ENCODE assay signal across 8 cellular contexts in the genomic region with DNA sequence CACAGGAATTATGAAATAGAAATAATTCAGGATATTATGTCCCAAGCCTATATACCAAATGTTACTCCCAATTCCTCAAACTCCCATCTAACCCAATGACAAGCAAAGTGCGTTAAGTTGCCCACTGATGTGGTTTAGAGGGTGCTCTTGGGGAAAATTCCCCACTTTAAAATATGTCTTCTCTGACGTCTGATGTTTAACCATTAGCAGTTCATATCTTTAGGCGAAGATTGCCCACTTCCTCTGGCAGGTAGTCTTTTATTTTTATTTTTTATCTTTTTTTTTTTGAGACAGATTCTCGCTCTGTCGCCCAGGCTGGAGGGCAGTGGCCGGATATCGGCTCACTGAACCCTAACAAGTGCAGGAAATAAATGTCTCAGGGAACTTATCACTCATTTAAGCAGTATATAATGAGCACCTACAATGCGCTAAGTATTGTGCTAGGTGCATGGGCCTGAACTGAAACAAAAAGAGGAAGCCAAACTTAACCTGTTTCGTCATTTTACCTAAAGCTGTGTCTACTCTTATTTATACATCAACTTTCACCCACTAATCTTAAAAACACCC. TPM values are rescaled to one million over a fixed set of nuclear protein-coding genes. Genes with fewer than 3 reads are reported as not detected.
DNase-seq lines count a peak whose midpoint lies in the region; ATAC-seq and TF ChIP-seq lines count a peak whose summit lies in the region.

No MANE protein-coding gene starts in this region.

- H3K4me3 ChIP-seq in PC-9 (peak overlapping the region; percentile 88; the same call in 1 of the 2 replicates), gastrocnemius medialis (peak overlapping the region in 3 of 4 donors; percentile 85 to 98 (median 88))

- intact Hi-C loops in Calu3 (cut with micrococcal nuclease; ENCODE audit: unreplicated experiment): loop anchor here (1.0 to 2.0 kb wide), 2 partner anchors 41 to 103 kb away; no protein-coding TSS in a partner anchor
- intact Hi-C loops in PC-9 (cut with micrococcal nuclease; ENCODE audit: unreplicated experiment): no loop called here
- intact Hi-C loops in dendritic cell treated with granulocyte-macrophage colony-stimulating factor and Interleukin-4, amounts not matched to agents 40 ng/mL and 50 ng/mL, for 4 days (cut with micrococcal nuclease): loop anchor here (2.0 to 10.0 kb wide), 3 partner anchors 13 to 67 kb away; no protein-coding TSS in a partner anchor
- intact Hi-C loops in gastrocnemius medialis (cut with DNase I; ENCODE audit: low total_unique reads): loop anchor here (2.0 to 10.0 kb wide), 2 partner anchors 103 to 417 kb away; a partner anchor contains a TSS

- no peaks in the 10 kb centered on the region for H3K36me3 ChIP-seq in PC-9 (ENCODE audit: low read depth)
- H3K36me3 ChIP-seq in gastrocnemius medialis: no peaks in the 10 kb centered on the region

- no peak for TF ChIP-seq CTCF in Calu3 (IDR thresholded peaks at IDR 0.05; ENCODE audit: unreplicated experiment)
- TF ChIP-seq CTCF in PC-9 (conservative IDR thresholded peaks at IDR 0.05): no peak
- no peak for TF ChIP-seq CTCF in gastrocnemius medialis (IDR thresholded peaks at IDR 0.05 in 4 of 5, conservative IDR thresholded peaks at IDR 0.05 in 1 of 5)

- peak overlapping the region; percentile 94 for H3K4me2 ChIP-seq in PC-9

- H3K9me3 Mint-ChIP-seq in Calu3 (ENCODE audit: low read depth, unreplicated experiment): no peaks in the 10 kb centered on the region
- H3K9me3 Mint-ChIP-seq in dendritic cell treated with granulocyte-macrophage colony-stimulating factor and Interleukin-4, amounts not matched to agents 40 ng/mL and 50 ng/mL, for 4 days: no peaks in the 10 kb centered on the region

- peaks cover 19% of the 10 kb centered on the region for H3K36me3 Mint-ChIP-seq in Calu3 (ENCODE audit: insufficient read depth, unreplicated experiment)
- H3K36me3 Mint-ChIP-seq in dendritic cell treated with granulocyte-macrophage colony-stimulating factor and Interleukin-4, amounts not matched to agents 40 ng/mL and 50 ng/mL, for 4 days (ENCODE audit: low read depth): peaks cover 18% of the 10 kb centered on the region

- H3K27me3 ChIP-seq in PC-9 (ENCODE audit: insufficient read depth, low read depth): no peaks in the 10 kb centered on the region
- no peaks in the 10 kb centered on the region for H3K27me3 ChIP-seq in gastrocnemius medialis

- no peaks in the 10 kb centered on the region for H4K20me1 ChIP-seq in PC-9 (ENCODE audit: insufficient read depth)

- H3K9me2 ChIP-seq in PC-9 (ENCODE audit: insufficient read depth): no peaks in the 10 kb centered on the region

- no peaks in the 10 kb centered on the region for H3K9me3 ChIP-seq in PC-9 (ENCODE audit: insufficient read depth, low read depth)
- no peaks in the 10 kb centered on the region for H3K9me3 ChIP-seq in gastrocnemius medialis

- H3K4me3 Mint-ChIP-seq in Calu3 (ENCODE audit: low read depth, unreplicated experiment): peak overlapping the region; percentile 92
- peak overlapping the region; percentile 94 for H3K4me3 Mint-ChIP-seq in dendritic cell treated with granulocyte-macrophage colony-stimulating factor and Interleukin-4, amounts not matched to agents 40 ng/mL and 50 ng/mL, for 4 days

- H3K27me3 Mint-ChIP-seq in Calu3 (ENCODE audit: unreplicated experiment): no peaks in the 10 kb centered on the region
- H3K27me3 Mint-ChIP-seq in dendritic cell treated with granulocyte-macrophage colony-stimulating factor and Interleukin-4, amounts not matched to agents 40 ng/mL and 50 ng/mL, for 4 days: no peaks in the 10 kb centered on the region

- CTCF ChIA-PET in Calu3 (lab: Charles Lee): no interaction called here
- CTCF ChIA-PET in PC-9 (lab: Charles Lee): interaction anchor here (0.6 kb wide), 1 partner anchor 271 kb away, joined by 5 read pairs; no protein-coding TSS in a partner anchor

- in situ Hi-C loops in gastrocnemius medialis (cut with MboI; ENCODE audit: low sequenced_read_pairs in 4 of 4): no loop called here

- no TSS peak for BruUV-seq in Calu3 (replicated peaks; lab: Mats Ljungman, UMichigan)
- BruUV-seq in PC-9 (replicated peaks; lab: Mats Ljungman, UMichigan): no TSS peak

- H3K79me2 ChIP-seq in PC-9 (ENCODE audit: low read depth): peaks cover 19% of the 10 kb centered on the region; the same call in 1 of the 2 replicates

- H3K27ac ChIP-seq in PC-9 (0 out of 2 replicates have a peak overlapping the region, but pooled peaks have one; percentile 6), gastrocnemius medialis (peak overlapping the region; percentile 84 to 95 (median 92))

- H3F3A ChIP-seq in PC-9 (ENCODE audit: insufficient read depth, low read depth): peaks cover 8% of the 10 kb centered on the region; the same call in 1 of the 2 replicates

- H2AFZ ChIP-seq in PC-9: peak overlapping the region; percentile 95

- H3K4me1 Mint-ChIP-seq in Calu3 (ENCODE audit: low read depth, unreplicated experiment): peaks cover 13% of the 10 kb centered on the region
- H3K4me1 Mint-ChIP-seq in dendritic cell treated with granulocyte-macrophage colony-stimulating factor and Interleukin-4, amounts not matched to agents 40 ng/mL and 50 ng/mL, for 4 days (ENCODE audit: low read depth): peaks cover 41% of the 10 kb centered on the region

- DNase-seq in Calu3: no peak
- no peak for DNase-seq in PC-9
- DNase-seq in gastrocnemius medialis: no peak
- no peak for DNase-seq in DMS 273 (lab: John Stamatoyannopoulos, UW; ENCODE audit: unreplicated experiment)
- no peak for DNase-seq in medulla oblongata (ENCODE audit: extremely low spot score)

- H3K4me1 ChIP-seq in PC-9 (replicated peaks; ENCODE audit: insufficient read depth) (peaks cover 19% of the 10 kb centered on the region), gastrocnemius medialis (peaks cover 14 to 19% of the 10 kb centered on the region in 2 donors)

- POLR2A ChIA-PET in PC-9 (lab: Charles Lee; ENCODE audit: unreplicated experiment): interaction anchor here (0.6 kb wide), 1 partner anchor 104 kb away, joined by 3 read pairs; no protein-coding TSS in a partner anchor

- TF ChIP-seq POLR2A in gastrocnemius medialis (IDR thresholded peaks at IDR 0.05): no peak

- no peak overlapping the region for H3K27ac Mint-ChIP-seq in Calu3 (ENCODE audit: unreplicated experiment)
- H3K27ac Mint-ChIP-seq in dendritic cell treated with granulocyte-macrophage colony-stimulating factor and Interleukin-4, amounts not matched to agents 40 ng/mL and 50 ng/mL, for 4 days: peak overlapping the region; percentile 96

- ATAC-seq in GM21619 (IDR thresholded peaks at IDR 0.05; ENCODE audit: unreplicated experiment) (peak; percentile 27), gastrocnemius medialis (no peak), HG02840 (IDR thresholded peaks at IDR 0.05; ENCODE audit: low FRiP score, unreplicated experiment) (no peak)

RNA-seq across cellular contexts. Expression of a gene that starts 1.3 kb away (rescaled TPM):
- 11.1 and 11.9 TPM in 2 replicates for total RNA-seq in Calu3 (2022)
- 13.6 and 14.1 TPM in 2 replicates for total RNA-seq in PC-9 (2021)
- 10 to 100 TPM in 3 of 4 donors, 1 to 10 TPM in 1; 6.6 to 21.9 (median 10.7) TPM for total RNA-seq in gastrocnemius medialis
